Comparison of ENCODE assay signal across 10 cellular contexts in the genomic region with DNA sequence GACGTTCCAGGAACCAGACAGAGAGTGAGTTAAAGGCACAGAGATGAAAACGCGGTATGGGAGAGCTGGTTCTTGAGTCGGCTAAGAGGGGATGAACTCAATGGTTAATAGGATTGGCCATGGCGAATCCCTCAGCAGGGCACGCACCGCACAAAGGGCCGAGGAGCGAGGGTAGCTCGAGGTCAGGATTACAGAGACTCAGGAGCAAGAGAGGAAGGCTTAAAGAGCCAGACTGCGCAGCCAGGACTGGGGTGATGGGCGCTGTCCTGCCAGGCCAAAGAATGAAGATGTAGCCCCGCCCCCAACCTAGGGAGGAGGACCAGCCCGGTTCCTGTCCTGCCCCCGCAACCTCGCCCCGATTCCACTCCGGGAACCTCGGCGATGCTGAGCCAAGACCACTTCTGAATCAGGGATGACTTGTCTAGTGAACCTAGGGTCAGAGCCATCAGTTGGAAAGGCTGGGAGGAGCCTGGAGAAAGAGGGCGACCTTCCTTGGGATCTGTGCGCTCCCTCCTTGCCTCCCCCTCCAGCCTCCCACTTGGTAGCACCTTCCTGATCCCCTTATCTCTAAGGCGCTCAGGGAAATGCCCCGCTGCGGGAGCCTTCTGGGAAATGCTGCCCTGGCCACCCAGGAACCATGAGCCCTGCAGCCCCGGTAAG. TPM values are rescaled to one million over a fixed set of nuclear protein-coding genes. Genes with fewer than 3 reads are reported as not detected.
DNase-seq lines count a peak whose midpoint lies in the region; TF ChIP-seq lines count a peak whose summit lies in the region.
"Had no signal": no experiment of that assay in that cellular context is flagged by ENCODE, and none has a peak within 500 bp of the region (broad histone marks: within the 10 kb centered on the region; RNA-seq: fewer than 3 reads in every experiment).

A gene with protein sequence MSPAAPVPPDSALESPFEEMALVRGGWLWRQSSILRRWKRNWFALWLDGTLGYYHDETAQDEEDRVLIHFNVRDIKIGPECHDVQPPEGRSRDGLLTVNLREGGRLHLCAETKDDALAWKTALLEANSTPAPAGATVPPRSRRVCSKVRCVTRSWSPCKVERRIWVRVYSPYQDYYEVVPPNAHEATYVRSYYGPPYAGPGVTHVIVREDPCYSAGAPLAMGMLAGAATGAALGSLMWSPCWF (plus strand): TSS at position 610 of the 660 bp plus-strand sequence. CDS start 28 bp downstream, at position 638.

- CTCF ChIA-PET in activated naive CD4-positive, alpha-beta T cell treated with anti-CD3 and anti-CD28 coated beads for 36 hours (lab: Charles Lee), result interaction anchor here (0.6 to 5.5 kb wide), 4 partner anchors 14 to 664 kb away, joined by 3 to 48 read pairs (median 11); no protein-coding TSS in a partner anchor

- H2BK5ac ChIP-seq in mesendoderm (ENCODE audit: low read length), result peak within 1 kb of the TSS; percentile 81

- H3K27me3 Mint-ChIP-seq in activated naive CD4-positive, alpha-beta T cell treated with anti-CD3 and anti-CD28 coated beads for 36 hours (ENCODE audit: low read depth), result no peaks in the 10 kb centered on the region
- peaks cover 19% of the 10 kb centered on the region for H3K27me3 Mint-ChIP-seq in type B pancreatic cell

- peaks cover 7% of the 10 kb centered on the region for H3K4me1 ChIP-seq in mesendoderm (ENCODE audit: control insufficient read depth, low read depth, low read length)

- no peak for DNase-seq in activated naive CD4-positive, alpha-beta T cell treated with anti-CD3 and anti-CD28 coated beads for 36 hours
- DNase-seq in activated naive CD4-positive, alpha-beta T cell treated with anti-CD3 and anti-CD28 coated beads, Interleukin-2, amount 50 U/mL, for 16 hours, result no peak
- DNase-seq in mesendoderm, result peak; percentile 91
- no peak for DNase-seq in type B pancreatic cell (ENCODE audit: extremely low spot score, unreplicated experiment)
- DNase-seq in NCI-H748 treated with DMSO at 0.1 percent for 48 hours (lab: John Stamatoyannopoulos, UW), result no peak
- DNase-seq in stimulated activated CD4-positive, alpha-beta T cell treated with anti-CD3 and anti-CD28 coated beads, Interleukin-12 subunit alpha, Interleukin-12 subunit beta, amount 100 ng/mL, for 4 hours, result no peak
- DNase-seq in HCEC 1CT, result no peak
- DNase-seq: amniotic stem cell, NCI-H69 had no signal

- no peak within 1 kb of the TSS for H3K4ac ChIP-seq in mesendoderm (ENCODE audit: low read depth, low read length)

- H3K27ac ChIP-seq in cingulate gyrus (ENCODE audit: low read depth, low read length), result peak within 1 kb of the TSS; percentile 22
- peak within 1 kb of the TSS; percentile 28 for H3K27ac ChIP-seq in mesendoderm (ENCODE audit: low read depth, low read length)

- H2BK120ac ChIP-seq in mesendoderm (ENCODE audit: low read depth, low read length), result no peak within 1 kb of the TSS

- no peaks in the 10 kb centered on the region for H3K79me2 ChIP-seq in mesendoderm (ENCODE audit: control insufficient read depth, insufficient read depth, low read length)

- peak within 1 kb of the TSS; percentile 20 for H2AK5ac ChIP-seq in mesendoderm (ENCODE audit: low read length)

- no peaks in the 10 kb centered on the region for H3K36me3 Mint-ChIP-seq in activated naive CD4-positive, alpha-beta T cell treated with anti-CD3 and anti-CD28 coated beads for 36 hours (ENCODE audit: low read depth)
- H3K36me3 Mint-ChIP-seq in type B pancreatic cell, result no peaks in the 10 kb centered on the region

- H3K79me1 ChIP-seq in mesendoderm (ENCODE audit: low read length), result no peaks in the 10 kb centered on the region

- H3K56ac ChIP-seq in mesendoderm (ENCODE audit: low read length), result peak within 1 kb of the TSS; percentile 81

- peak within 1 kb of the TSS; percentile 19 for H3K18ac ChIP-seq in mesendoderm (ENCODE audit: low read length)

- intact Hi-C loops in activated naive CD4-positive, alpha-beta T cell treated with anti-CD3 and anti-CD28 coated beads for 36 hours (cut with micrococcal nuclease), result loop anchor here (5.0 kb wide), 1 partner anchor 504 kb away; a partner anchor contains a TSS

- peak within 1 kb of the TSS; percentile 11 for H3K4me3 ChIP-seq in mesendoderm (ENCODE audit: low read length)

- no peaks in the 10 kb centered on the region for H3K27me3 ChIP-seq in mesendoderm (ENCODE audit: insufficient read depth, low read length, poor library complexity)

- peak within 1 kb of the TSS; percentile 67 for H3K9ac ChIP-seq in mesendoderm (ENCODE audit: low read length)

- no peaks in the 10 kb centered on the region for H3K36me3 ChIP-seq in mesendoderm (ENCODE audit: control insufficient read depth, insufficient read depth, low read length)

- peak within 1 kb of the TSS; percentile 41 for H3K4me2 ChIP-seq in mesendoderm (ENCODE audit: low read length)

- H3K23ac ChIP-seq in mesendoderm (ENCODE audit: low read length), result peak within 1 kb of the TSS; percentile 7

- no peak within 1 kb of the TSS for H4K8ac ChIP-seq in mesendoderm (ENCODE audit: low read depth, low read length)

- TF ChIP-seq CTCF in type B pancreatic cell (conservative IDR thresholded peaks at IDR 0.05), result no peak

- H2BK15ac ChIP-seq in mesendoderm (replicated peaks; ENCODE audit: low read depth), result no peak within 1 kb of the TSS

- peaks cover 22% of the 10 kb centered on the region for H3K4me1 Mint-ChIP-seq in activated naive CD4-positive, alpha-beta T cell treated with anti-CD3 and anti-CD28 coated beads for 36 hours (ENCODE audit: low read depth)
- H3K4me1 Mint-ChIP-seq in type B pancreatic cell (ENCODE audit: unreplicated experiment), result peaks cover 30% of the 10 kb centered on the region

- H3K4me3 Mint-ChIP-seq in activated naive CD4-positive, alpha-beta T cell treated with anti-CD3 and anti-CD28 coated beads for 36 hours, result peak within 1 kb of the TSS; percentile 80
- H3K4me3 Mint-ChIP-seq in type B pancreatic cell, result peak within 1 kb of the TSS; percentile 74

- no peaks in the 10 kb centered on the region for H3K9me3 Mint-ChIP-seq in activated naive CD4-positive, alpha-beta T cell treated with anti-CD3 and anti-CD28 coated beads for 36 hours
- no peaks in the 10 kb centered on the region for H3K9me3 Mint-ChIP-seq in type B pancreatic cell

- H4K5ac ChIP-seq in mesendoderm (ENCODE audit: low read length), result peak within 1 kb of the TSS; percentile 10

- WGBS in mesendoderm (ENCODE audit: extremely low coverage, insufficient coverage, low lambda C conversion rate), result no CpG with 5 or more reads among the region's 26 CpGs

- no peak within 1 kb of the TSS for H3K27ac Mint-ChIP-seq in activated naive CD4-positive, alpha-beta T cell treated with anti-CD3 and anti-CD28 coated beads for 36 hours
- H3K27ac Mint-ChIP-seq in type B pancreatic cell, result no peak within 1 kb of the TSS

RNA-seq across cellular contexts. Expression of the gene that starts here (rescaled TPM):
- 10 to 100 TPM; 11.4 to 12.8 TPM for total RNA-seq in activated naive CD4-positive, alpha-beta T cell treated with anti-CD3 and anti-CD28 coated beads for 36 hours
- polyA plus RNA-seq in mesendoderm (2013, experiment 1 of 2), result 3.8 TPM
- polyA plus RNA-seq in mesendoderm (2013, experiment 2 of 2), result 4.5 TPM
- 15.7 and 16.5 TPM in 2 replicates for total RNA-seq in type B pancreatic cell (ENCODE audit: low replicate concordance)
